Comparison of ENCODE assay signal across 12 cellular contexts in the genomic region with DNA sequence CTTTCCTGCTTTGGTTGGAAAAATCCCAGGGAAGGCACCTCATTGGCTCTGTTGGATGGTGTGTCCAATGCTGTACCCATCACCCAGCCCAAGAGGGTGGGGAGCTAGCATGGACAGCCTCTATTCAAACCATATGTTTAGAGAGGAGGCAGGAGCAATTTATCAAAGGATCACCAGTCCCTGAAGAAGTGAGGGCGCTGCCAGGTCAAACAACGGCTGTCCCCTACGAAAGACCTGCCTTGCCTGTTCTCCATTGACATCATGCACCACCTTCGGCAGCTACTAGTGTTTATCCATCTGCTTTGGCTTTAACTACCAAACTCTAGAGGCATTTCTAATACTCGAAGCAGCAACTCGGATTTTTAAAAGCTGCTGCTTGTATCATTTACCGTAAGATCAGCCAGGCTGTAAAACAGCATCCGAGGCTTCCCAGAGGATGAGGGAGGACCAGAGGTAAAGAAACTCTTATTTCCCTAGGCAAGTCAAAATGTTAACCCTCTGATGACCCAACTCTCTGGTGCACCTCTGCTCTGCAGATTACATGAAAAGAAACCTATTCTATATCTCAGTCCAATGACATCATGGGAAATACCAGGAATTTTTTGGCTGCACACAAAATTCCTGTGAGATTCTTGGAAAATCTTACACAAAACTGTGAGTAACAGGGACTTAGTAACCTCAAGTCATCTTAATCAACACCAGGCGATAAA.
A peak's percentile ranks its signal among the peaks of the same experiment; 100 is the strongest.
DNase-seq lines count a peak whose midpoint lies in the region; TF ChIP-seq lines count a peak whose summit lies in the region.
"Had no signal": no experiment of that assay in that cellular context is flagged by ENCODE, and none has a peak within 500 bp of the region (broad histone marks: within the 10 kb centered on the region; RNA-seq: fewer than 3 reads in every experiment).

No MANE protein-coding gene starts in this region.

- no peak for TF ChIP-seq CTCF in foreskin fibroblast (IDR thresholded peaks at IDR 0.05; ENCODE audit: low read depth, low read length)

- H3K9ac ChIP-seq in adipocyte (ENCODE audit: low read length): no peak overlapping the region

- H3K9me3 ChIP-seq in adipocyte (ENCODE audit: control insufficient read depth, low read length): no peaks in the 10 kb centered on the region

- H3K36me3 ChIP-seq in adipocyte (ENCODE audit: control insufficient read depth, insufficient read depth, low read length, severe bottlenecking): no peaks in the 10 kb centered on the region

- no peaks in the 10 kb centered on the region for H3K27me3 ChIP-seq in adipocyte (replicated peaks; ENCODE audit: control insufficient read depth, insufficient read depth, low read length)

- H3K4me1 ChIP-seq in adipocyte (ENCODE audit: control insufficient read depth, insufficient read depth, low read length): peaks cover 29% of the 10 kb centered on the region

- DNase-seq in HCEC 1CT (peak; percentile 74), adipocyte (ENCODE audit: low read depth) (peak; percentile 72), foreskin fibroblast (peak; percentile 73 to 85), stromal cell of bone marrow (ENCODE audit: low read depth) (peak; percentile 62), amygdala (lab: John Stamatoyannopoulos, UW) (no peak), NCI-H82 (lab: John Stamatoyannopoulos, UW) (no peak), NCI-H1436 (lab: John Stamatoyannopoulos, UW) (no peak)
- DNase-seq in stimulated activated CD4-positive, alpha-beta T cell treated with anti-CD3 and anti-CD28 coated beads, Interleukin-4, amount 100 ng/mL, for 1 hour: no peak
- DNase-seq: activated CD8-positive, alpha-beta memory T cell treated with anti-CD3 and anti-CD28 coated beads, Interleukin-2, amount 10 ng/mL, durations not matched to agents 7 days and 5 days; kidney; NCI-H2081; stimulated activated naive B cell treated with anti-CD40 and anti-IgM and Interleukin-4, amounts not matched to agents 10 μg/mL and 1 μg/mL and 100 μg/mL, for 72 hours had no signal

- H3K4me3 ChIP-seq in adipocyte (ENCODE audit: low read length) (peak overlapping the region; percentile 16), foreskin fibroblast (ENCODE audit: low read depth in 1 of 2, low read length in 2 of 2) (peak overlapping the region in 1 of 2 donors; percentile 23)

Comparison
In these comparisons a context has a peak if more than half of its experiments do, and no peak if none do; other contexts are left out.
1. DNase-seq: peak in HCEC 1CT (single experiment), adipocyte (single experiment), foreskin fibroblast (2 of 2) and stromal cell of bone marrow (single experiment); none in amygdala (0 of 56), NCI-H82 (single experiment), stimulated activated CD4-positive, alpha-beta T cell treated with anti-CD3 and anti-CD28 coated beads, Interleukin-4, amount 100 ng/mL, for 1 hour (single experiment) and NCI-H1436 (single experiment).